Comparison of ENCODE assay signal across 1 cellular context in the genomic region with DNA sequence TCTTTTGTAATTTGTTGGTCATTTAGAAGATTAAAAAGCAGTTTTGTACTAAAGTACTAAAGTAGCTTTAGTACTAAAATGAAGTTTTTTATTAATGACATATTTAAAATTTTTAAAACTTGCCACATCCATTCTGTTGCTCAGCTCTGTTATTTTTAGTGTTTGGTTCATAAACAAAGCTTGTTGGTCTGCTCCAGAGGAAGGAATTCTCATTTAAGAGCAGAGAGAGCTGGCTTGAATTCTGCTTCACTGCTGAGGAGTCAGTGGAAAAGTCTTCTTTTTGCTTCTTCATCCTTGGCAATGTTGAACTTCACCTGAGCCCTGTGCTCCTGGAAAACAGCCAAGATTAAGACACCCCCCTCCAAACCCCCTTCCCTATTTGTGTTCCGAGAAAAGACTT.
TF ChIP-seq lines count a peak whose summit lies in the region.

No MANE protein-coding gene starts in this region.

TF ChIP-seq in SK-N-SH, 30 proteins besides CTCF, POLR2A, EP300 and RAD21 (continued from another document):
- TF ChIP-seq NRF1 (IDR thresholded peaks at IDR 0.05; ENCODE audit: low read depth, low read length) (no peak), POLR2AphosphoS5 (IDR thresholded peaks at IDR 0.05; ENCODE audit: low read depth, low read length) (no peak), EZH2phosphoT487 (IDR thresholded peaks at IDR 0.05; ENCODE audit: borderline replicate concordance, low read depth) (no peak), TEAD4 (IDR thresholded peaks at IDR 0.05; ENCODE audit: borderline replicate concordance, insufficient read depth) (no peak), RXRA (IDR thresholded peaks at IDR 0.05; ENCODE audit: borderline replicate concordance, low read depth) (no peak)
- TF ChIP-seq, protein P1, sequence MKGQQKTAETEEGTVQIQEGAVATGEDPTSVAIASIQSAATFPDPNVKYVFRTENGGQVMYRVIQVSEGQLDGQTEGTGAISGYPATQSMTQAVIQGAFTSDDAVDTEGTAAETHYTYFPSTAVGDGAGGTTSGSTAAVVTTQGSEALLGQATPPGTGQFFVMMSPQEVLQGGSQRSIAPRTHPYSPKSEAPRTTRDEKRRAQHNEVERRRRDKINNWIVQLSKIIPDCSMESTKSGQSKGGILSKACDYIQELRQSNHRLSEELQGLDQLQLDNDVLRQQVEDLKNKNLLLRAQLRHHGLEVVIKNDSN (IDR thresholded peaks at IDR 0.05; ENCODE audit: borderline replicate concordance, low read depth), result no peak
